Comparison of ENCODE assay signal across 8 cellular contexts in genomic region chr18:47997338-47997780, GRCh38.
DNase-seq lines count a peak whose midpoint lies in the region; ATAC-seq and TF ChIP-seq lines count a peak whose summit lies in the region.

No MANE protein-coding gene starts in this region.

- H3K27ac ChIP-seq in cardiac muscle cell (no peak overlapping the region), WERI-Rb-1 (peak overlapping the region; percentile 70), testis (no peak overlapping the region)

- no peak for TF ChIP-seq POLR2A in testis (IDR thresholded peaks at IDR 0.05)

- no peak for ATAC-seq in left cardiac atrium

- H3K27me3 ChIP-seq in cardiac muscle cell (no peaks in the 10 kb centered on the region), WERI-Rb-1 (ENCODE audit: insufficient read depth, low read depth, severe bottlenecking) (no peaks in the 10 kb centered on the region), testis (no peaks in the 10 kb centered on the region)

- TF ChIP-seq CTCF in cardiac muscle cell (IDR thresholded peaks at IDR 0.05; ENCODE audit: low read depth, low read length): peak; percentile 46
- TF ChIP-seq CTCF in WERI-Rb-1 (IDR thresholded peaks at IDR 0.05; ENCODE audit: low read depth, low read length): peak; percentile 89
- TF ChIP-seq CTCF in fibroblast of the aortic adventitia (IDR thresholded peaks at IDR 0.05; ENCODE audit: insufficient read depth, low read length): peak; percentile 19
- TF ChIP-seq CTCF in testis (IDR thresholded peaks at IDR 0.05): peak; percentile 28 to 63 (median 35)

- peak in 1 of 2 donors; percentile 15 for DNase-seq in cardiac muscle cell (ENCODE audit: low read depth in 1 of 2, low spot score in 1 of 2)
- no peak for DNase-seq in left cardiac atrium
- DNase-seq in WERI-Rb-1: peak; percentile 90
- no peak for DNase-seq in fibroblast of the aortic adventitia (ENCODE audit: low read depth)
- peak; percentile 74 for DNase-seq in testis
- DNase-seq in NCI-H2029 (lab: John Stamatoyannopoulos, UW): no peak
- no peak for DNase-seq in SW480 (ENCODE audit: low spot score)
- no peak for DNase-seq in cardiac septum (ENCODE audit: low spot score)

- H3K4me1 ChIP-seq in cardiac muscle cell (ENCODE audit: low read depth) (no peaks in the 10 kb centered on the region), testis (no peaks in the 10 kb centered on the region)

- no peaks in the 10 kb centered on the region for H3K36me3 ChIP-seq in cardiac muscle cell
- H3K36me3 ChIP-seq in WERI-Rb-1: no peaks in the 10 kb centered on the region
- H3K36me3 ChIP-seq in testis (ENCODE audit: low read depth, missing control alignments): no peaks in the 10 kb centered on the region

- intact Hi-C loops in left cardiac atrium (cut with DNase I): no loop called here
- intact Hi-C loops in testis (cut with DNase I; ENCODE audit: low total_unique reads): no loop called here
- intact Hi-C loops in cardiac septum (cut with DNase I): no loop called here

- 59 to 64% methylated on average over 5 of the region's 5 CpGs for WGBS in testis, 2 donors

- no peak overlapping the region for H3K4me3 ChIP-seq in cardiac muscle cell
- no peak overlapping the region for H3K4me3 ChIP-seq in WERI-Rb-1 (ENCODE audit: low read depth, low read length)
- no peak overlapping the region for H3K4me3 ChIP-seq in fibroblast of the aortic adventitia (ENCODE audit: low read depth, low read length)
- no peak overlapping the region for H3K4me3 ChIP-seq in testis

- H3K9me3 ChIP-seq in cardiac muscle cell (ENCODE audit: low read depth): no peaks in the 10 kb centered on the region
- peaks cover 4% of the 10 kb centered on the region for H3K9me3 ChIP-seq in WERI-Rb-1 (ENCODE audit: severe bottlenecking)
- no peaks in the 10 kb centered on the region for H3K9me3 ChIP-seq in testis

Comparison
In these comparisons a context has a peak if more than half of its experiments do, and no peak if none do; other contexts are left out.
1. DNase-seq: peak in WERI-Rb-1 (single experiment) and testis (single experiment); none in left cardiac atrium (single experiment), fibroblast of the aortic adventitia (single experiment), NCI-H2029 (single experiment), SW480 (single experiment) and cardiac septum (single experiment).
2. CTCF ChIP-seq: peak in every context shown above with its lines; median percentile 89 in WERI-Rb-1; 46 in cardiac muscle cell; 35 in testis; 19 in fibroblast of the aortic adventitia.